ENCODE assay signal across 8 cellular contexts in genomic region chr19:33293255-33294057, GRCh38. TPM values are rescaled to one million over a fixed set of nuclear protein-coding genes. Genes with fewer than 3 reads are reported as not detected.
A peak's percentile ranks its signal among the peaks of the same experiment; 100 is the strongest.
DNase-seq lines count a peak whose midpoint lies in the region; ATAC-seq, FAIRE-seq and TF ChIP-seq lines count a peak whose summit lies in the region.

No MANE protein-coding gene starts in this region.

- peak overlapping the region; percentile 87 for H3K27ac ChIP-seq in keratinocyte (ENCODE audit: control insufficient read depth, insufficient read depth, low read length)

- H3K9ac ChIP-seq in keratinocyte (ENCODE audit: control insufficient read depth, extremely low read depth, insufficient read depth, low read length), result peak overlapping the region; percentile 71

- ATAC-seq in HG03175 (IDR thresholded peaks at IDR 0.05; ENCODE audit: unreplicated experiment), result no peak

- H3K36me3 Mint-ChIP-seq in activated CD4-positive, alpha-beta memory T cell treated with anti-CD3 and anti-CD28 coated beads for 36 hours, result peaks cover 1% of the 10 kb centered on the region

- FAIRE-seq in keratinocyte (lab: Jason Lieb, UNC) (peak; percentile 87), urothelium cell line (lab: Jason Lieb, UNC) (peak; percentile 13)

- CTCF ChIA-PET in activated CD4-positive, alpha-beta memory T cell treated with anti-CD3 and anti-CD28 coated beads for 36 hours (lab: Charles Lee), result no interaction called here

- H3K4me3 Mint-ChIP-seq in activated CD4-positive, alpha-beta memory T cell treated with anti-CD3 and anti-CD28 coated beads for 36 hours, result no peak overlapping the region

- no peaks in the 10 kb centered on the region for H3K9me3 ChIP-seq in keratinocyte (ENCODE audit: control insufficient read depth, low read depth, low read length)

- H3K4me3 ChIP-seq in keratinocyte (ENCODE audit: control insufficient read depth in 2 of 3, extremely low read depth in 1 of 3, insufficient read depth in 2 of 3, low read depth in 1 of 3, low read length in 3 of 3), result peak overlapping the region in 1 of 3 experiments; percentile 17

- H3K9me1 ChIP-seq in keratinocyte (ENCODE audit: control insufficient read depth, extremely low read depth, insufficient read depth, low read length), result no peaks in the 10 kb centered on the region

- DNase-seq in NCI-H82 (lab: John Stamatoyannopoulos, UW) (peak; percentile 24), NCI-H82 treated with DMSO at 0.1 percent for 48 hours (lab: John Stamatoyannopoulos, UW; ENCODE audit: unreplicated experiment) (no peak), SIG-M5 treated with dmso at 0.1 percent for 504 hours (lab: John Stamatoyannopoulos, UW; ENCODE audit: unreplicated experiment) (peak; percentile 85), keratinocyte (ENCODE audit: low read depth, low spot score) (no peak), urothelium cell line (ENCODE audit: low spot score) (peak; percentile 42), hippocampal formation (lab: John Stamatoyannopoulos, UW) (no peak)
- DNase-seq in activated CD4-positive, alpha-beta memory T cell treated with anti-CD3 and anti-CD28 coated beads for 36 hours, result no peak

- no peaks in the 10 kb centered on the region for H3K36me3 ChIP-seq in keratinocyte (ENCODE audit: control insufficient read depth in 2 of 2, extremely low read depth in 1 of 2, insufficient read depth in 2 of 2, low read length in 2 of 2)

- no peaks in the 10 kb centered on the region for H4K20me1 ChIP-seq in keratinocyte (ENCODE audit: control insufficient read depth, extremely low read depth, insufficient read depth, low read length)

- no peak overlapping the region for H3K27ac Mint-ChIP-seq in activated CD4-positive, alpha-beta memory T cell treated with anti-CD3 and anti-CD28 coated beads for 36 hours

- peaks cover 73% of the 10 kb centered on the region for H3K4me1 ChIP-seq in keratinocyte (ENCODE audit: control insufficient read depth, extremely low read depth, insufficient read depth, low read length)

- no peaks in the 10 kb centered on the region for H3K27me3 ChIP-seq in keratinocyte (ENCODE audit: control insufficient read depth, extremely low read depth, insufficient read depth, low read length)

- dilution Hi-C loops in keratinocyte (cut with MboI; ENCODE audit: extremely low pct_ligation_motif_present, low sequenced_read_pairs), result no loop called here

- POLR2A ChIA-PET in activated CD4-positive, alpha-beta memory T cell treated with anti-CD3 and anti-CD28 coated beads for 36 hours (lab: Charles Lee), result no interaction called here

- TF ChIP-seq CTCF in keratinocyte (optimal IDR thresholded peaks at IDR 0.05 in 1 of 3, IDR thresholded peaks at IDR 0.05 in 1 of 3, conservative IDR thresholded peaks at IDR 0.05 in 1 of 3; ENCODE audit: extremely low read depth in 1 of 3, insufficient read depth in 2 of 3, low read length in 3 of 3), result peak in 1 of 3 experiments; percentile 14

- intact Hi-C loops in activated CD4-positive, alpha-beta memory T cell treated with anti-CD3 and anti-CD28 coated beads for 36 hours (cut with micrococcal nuclease), result no loop called here

- peaks cover 13% of the 10 kb centered on the region for H3K9me3 Mint-ChIP-seq in activated CD4-positive, alpha-beta memory T cell treated with anti-CD3 and anti-CD28 coated beads for 36 hours

- H3K79me2 ChIP-seq in keratinocyte (ENCODE audit: control insufficient read depth, insufficient read depth, low read length), result no peaks in the 10 kb centered on the region

- H3K27me3 Mint-ChIP-seq in activated CD4-positive, alpha-beta memory T cell treated with anti-CD3 and anti-CD28 coated beads for 36 hours, result peaks cover 6% of the 10 kb centered on the region

- H3K4me1 Mint-ChIP-seq in activated CD4-positive, alpha-beta memory T cell treated with anti-CD3 and anti-CD28 coated beads for 36 hours (ENCODE audit: low read depth), result no peaks in the 10 kb centered on the region

- H2AFZ ChIP-seq in keratinocyte (ENCODE audit: control insufficient read depth, low read length), result peak overlapping the region; percentile 89

- H3K4me2 ChIP-seq in keratinocyte (ENCODE audit: control insufficient read depth, extremely low read depth, insufficient read depth, low read depth, low read length), result peak overlapping the region; percentile 75

RNA-seq across cellular contexts. Expression of gene CEBPA, which starts 8.9 kb away (rescaled TPM):
- polyA plus RNA-seq in keratinocyte, result 1.5 to 6.4 TPM (median 3.6 TPM) in 3 replicates
- polyA plus RNA-seq in keratinocyte (2011; ENCODE audit: low read depth), result 14.5 TPM
- polyA plus RNA-seq in keratinocyte (2011; cell fraction: cytosol; rRNA removed), result 1.3 and 1.9 TPM in 2 replicates
- polyA plus RNA-seq in keratinocyte (2011; cell fraction: nucleus; rRNA removed), result 2.4 and 3.3 TPM in 2 replicates
- 2.0 and 21.4 TPM in 2 replicates for polyA plus RNA-seq in keratinocyte (2012; ENCODE audit: low replicate concordance)
- polyA minus RNA-seq in keratinocyte, result 1.9 to 4.6 TPM (median 2.1 TPM) in 3 replicates
- 1.7 TPM for polyA minus RNA-seq in keratinocyte (2011; cell fraction: cytosol; rRNA and poly(A)+ RNA removed)
- polyA minus RNA-seq in keratinocyte (2011; cell fraction: nucleus; rRNA and poly(A)+ RNA removed), result 1.5 and 4.0 TPM in 2 replicates
- total RNA-seq in activated CD4-positive, alpha-beta memory T cell treated with anti-CD3 and anti-CD28 coated beads for 36 hours, result under 1 TPM; 0.22 to 0.33 TPM

Comparison
In these comparisons a context has a peak if more than half of its experiments do, and no peak if none do; other contexts are left out.
1. DNase-seq: peak in NCI-H82 (single experiment), SIG-M5 treated with dmso at 0.1 percent for 504 hours (single experiment) and urothelium cell line (single experiment); none in NCI-H82 treated with DMSO at 0.1 percent for 48 hours (single experiment), keratinocyte (single experiment), activated CD4-positive, alpha-beta memory T cell treated with anti-CD3 and anti-CD28 coated beads for 36 hours (single experiment) and hippocampal formation (0 of 2).